ENCODE assay signal across 1 cellular context in the genomic region with DNA sequence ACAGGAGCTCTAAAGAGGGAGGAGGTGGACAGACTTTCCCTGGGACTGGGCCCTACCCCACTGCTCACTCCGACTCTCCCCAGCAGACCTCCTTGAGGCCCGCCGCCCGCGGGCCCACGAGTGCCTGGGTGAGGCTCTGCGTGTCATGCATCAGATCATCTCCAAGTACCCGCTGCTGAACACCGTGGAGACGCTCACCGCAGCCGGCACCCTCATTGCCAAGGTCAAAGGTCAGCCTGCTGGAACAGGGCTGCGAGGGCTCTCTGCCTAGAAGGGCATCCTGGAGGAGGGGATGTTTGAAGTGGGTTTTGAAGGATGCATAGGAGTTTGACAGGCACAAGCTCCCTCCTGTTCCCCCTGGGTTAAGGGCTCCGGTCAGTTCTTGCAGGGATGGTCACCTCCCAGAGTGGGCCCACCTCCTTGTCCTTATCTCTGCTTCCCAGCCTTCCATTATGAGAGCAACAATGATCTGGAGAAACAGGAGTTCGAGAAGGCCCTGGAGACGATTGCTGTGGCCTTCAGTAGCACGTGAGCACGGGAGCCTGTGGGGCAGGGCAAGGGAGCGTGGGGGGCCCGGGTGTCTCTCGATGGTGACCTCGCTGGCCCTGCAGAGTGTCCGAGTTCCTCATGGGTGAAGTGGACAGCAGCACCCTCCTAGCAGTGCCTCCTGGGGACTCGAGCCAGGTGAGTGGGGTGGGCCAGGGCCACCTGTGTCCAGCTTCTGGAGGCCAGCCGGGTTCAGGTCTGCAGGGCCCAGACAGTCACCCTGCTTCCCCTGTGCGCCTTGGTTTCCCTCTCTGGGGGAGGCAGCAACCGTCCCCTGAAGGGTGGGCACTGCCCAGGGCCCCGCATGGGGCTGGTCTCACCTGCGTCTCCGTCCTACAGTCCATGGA.
TF ChIP-seq lines count a peak whose summit lies in the region.

No MANE protein-coding gene starts in this region.

TF ChIP-seq in K562, 482 proteins besides CTCF, POLR2A, EP300 and RAD21 (continued from another document and continues in another):
- TF ChIP-seq, protein P1, sequence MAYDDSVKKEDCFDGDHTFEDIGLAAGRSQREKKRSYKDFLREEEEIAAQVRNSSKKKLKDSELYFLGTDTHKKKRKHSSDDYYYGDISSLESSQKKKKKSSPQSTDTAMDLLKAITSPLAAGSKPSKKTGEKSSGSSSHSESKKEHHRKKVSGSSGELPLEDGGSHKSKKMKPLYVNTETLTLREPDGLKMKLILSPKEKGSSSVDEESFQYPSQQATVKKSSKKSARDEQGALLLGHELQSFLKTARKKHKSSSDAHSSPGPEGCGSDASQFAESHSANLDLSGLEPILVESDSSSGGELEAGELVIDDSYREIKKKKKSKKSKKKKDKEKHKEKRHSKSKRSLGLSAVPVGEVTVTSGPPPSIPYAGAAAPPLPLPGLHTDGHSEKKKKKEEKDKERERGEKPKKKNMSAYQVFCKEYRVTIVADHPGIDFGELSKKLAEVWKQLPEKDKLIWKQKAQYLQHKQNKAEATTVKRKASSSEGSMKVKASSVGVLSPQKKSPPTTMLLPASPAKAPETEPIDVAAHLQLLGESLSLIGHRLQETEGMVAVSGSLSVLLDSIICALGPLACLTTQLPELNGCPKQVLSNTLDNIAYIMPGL (CRISPR knock-in tag; IDR thresholded peaks at IDR 0.05), result no peak
- TF ChIP-seq ZNF175 (CRISPR knock-in tag; IDR thresholded peaks at IDR 0.05; ENCODE audit: low read depth) (no peak), HLTF (IDR thresholded peaks at IDR 0.05) (no peak), MTF1 (CRISPR knock-in tag; IDR thresholded peaks at IDR 0.05; ENCODE audit: borderline replicate concordance) (no peak), ZNF785 (CRISPR knock-in tag; IDR thresholded peaks at IDR 0.05) (no peak), EZH2 (IDR thresholded peaks at IDR 0.05; ENCODE audit: borderline replicate concordance, low read depth, low read length) (no peak), NELFE (IDR thresholded peaks at IDR 0.05; ENCODE audit: insufficient read depth, insufficient read length) (no peak), SNRNP70 (optimal IDR thresholded peaks at IDR 0.05; ENCODE audit: low read depth, low read length) (no peak), PHB2 (IDR thresholded peaks at IDR 0.05; ENCODE audit: low read depth) (no peak), ZNF12 (CRISPR knock-in tag; IDR thresholded peaks at IDR 0.05) (no peak), SP2 (IDR thresholded peaks at IDR 0.05; ENCODE audit: extremely low read depth, low read depth, low read length, poor library complexity, severe bottlenecking) (no peak), ZNF584 (CRISPR knock-in tag; IDR thresholded peaks at IDR 0.05; ENCODE audit: low read depth) (no peak), ARHGAP35 (IDR thresholded peaks at IDR 0.05; ENCODE audit: partially characterized antibody) (no peak), TCF3 (CRISPR knock-in tag; IDR thresholded peaks at IDR 0.05) (peak; percentile 90), ZNF707 (CRISPR knock-in tag; conservative IDR thresholded peaks at IDR 0.05) (no peak), LCOR (CRISPR knock-in tag; IDR thresholded peaks at IDR 0.05) (no peak), BACH1 (tag; IDR thresholded peaks at IDR 0.05) (no peak), RHOXF2B (CRISPR knock-in tag; conservative IDR thresholded peaks at IDR 0.05) (no peak), MTA1 (IDR thresholded peaks at IDR 0.05; ENCODE audit: borderline replicate concordance) (no peak), ZBTB1 (CRISPR knock-in tag; IDR thresholded peaks at IDR 0.05; ENCODE audit: borderline replicate concordance, low read depth) (no peak), ZNF699 (CRISPR knock-in tag; IDR thresholded peaks at IDR 0.05; ENCODE audit: insufficient replicate concordance) (no peak), RBM25 (IDR thresholded peaks at IDR 0.05; ENCODE audit: low read depth, low read length, severe bottlenecking) (no peak), NCOR1 (IDR thresholded peaks at IDR 0.05) (no peak; the same call in none of the 2 replicates), CEBPB (tag; IDR thresholded peaks at IDR 0.05) (no peak), MYC (IDR thresholded peaks at IDR 0.05; ENCODE audit: low read depth, low read length) (no peak), MYC (CRISPR knock-in tag; IDR thresholded peaks at IDR 0.05; ENCODE audit: borderline replicate concordance, low read depth) (no peak), ZNF184 (CRISPR knock-in tag; IDR thresholded peaks at IDR 0.05) (no peak), MYNN (IDR thresholded peaks at IDR 0.05) (no peak; the same call in 1 of the 2 replicates), MYNN (CRISPR knock-in tag; IDR thresholded peaks at IDR 0.05) (no peak), TAL1 (IDR thresholded peaks at IDR 0.05) (peak; percentile 73)
- TF ChIP-seq, protein P2, sequence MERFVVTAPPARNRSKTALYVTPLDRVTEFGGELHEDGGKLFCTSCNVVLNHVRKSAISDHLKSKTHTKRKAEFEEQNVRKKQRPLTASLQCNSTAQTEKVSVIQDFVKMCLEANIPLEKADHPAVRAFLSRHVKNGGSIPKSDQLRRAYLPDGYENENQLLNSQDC (CRISPR knock-in tag; IDR thresholded peaks at IDR 0.05), result no peak
- TF ChIP-seq, protein P3, sequence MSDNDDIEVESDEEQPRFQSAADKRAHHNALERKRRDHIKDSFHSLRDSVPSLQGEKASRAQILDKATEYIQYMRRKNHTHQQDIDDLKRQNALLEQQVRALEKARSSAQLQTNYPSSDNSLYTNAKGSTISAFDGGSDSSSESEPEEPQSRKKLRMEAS (CRISPR knock-in tag; IDR thresholded peaks at IDR 0.05), result peak; percentile 34
- TF ChIP-seq, protein P4, sequence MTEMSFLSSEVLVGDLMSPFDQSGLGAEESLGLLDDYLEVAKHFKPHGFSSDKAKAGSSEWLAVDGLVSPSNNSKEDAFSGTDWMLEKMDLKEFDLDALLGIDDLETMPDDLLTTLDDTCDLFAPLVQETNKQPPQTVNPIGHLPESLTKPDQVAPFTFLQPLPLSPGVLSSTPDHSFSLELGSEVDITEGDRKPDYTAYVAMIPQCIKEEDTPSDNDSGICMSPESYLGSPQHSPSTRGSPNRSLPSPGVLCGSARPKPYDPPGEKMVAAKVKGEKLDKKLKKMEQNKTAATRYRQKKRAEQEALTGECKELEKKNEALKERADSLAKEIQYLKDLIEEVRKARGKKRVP (CRISPR knock-in tag; IDR thresholded peaks at IDR 0.05), result no peak
- TF ChIP-seq, protein P5, sequence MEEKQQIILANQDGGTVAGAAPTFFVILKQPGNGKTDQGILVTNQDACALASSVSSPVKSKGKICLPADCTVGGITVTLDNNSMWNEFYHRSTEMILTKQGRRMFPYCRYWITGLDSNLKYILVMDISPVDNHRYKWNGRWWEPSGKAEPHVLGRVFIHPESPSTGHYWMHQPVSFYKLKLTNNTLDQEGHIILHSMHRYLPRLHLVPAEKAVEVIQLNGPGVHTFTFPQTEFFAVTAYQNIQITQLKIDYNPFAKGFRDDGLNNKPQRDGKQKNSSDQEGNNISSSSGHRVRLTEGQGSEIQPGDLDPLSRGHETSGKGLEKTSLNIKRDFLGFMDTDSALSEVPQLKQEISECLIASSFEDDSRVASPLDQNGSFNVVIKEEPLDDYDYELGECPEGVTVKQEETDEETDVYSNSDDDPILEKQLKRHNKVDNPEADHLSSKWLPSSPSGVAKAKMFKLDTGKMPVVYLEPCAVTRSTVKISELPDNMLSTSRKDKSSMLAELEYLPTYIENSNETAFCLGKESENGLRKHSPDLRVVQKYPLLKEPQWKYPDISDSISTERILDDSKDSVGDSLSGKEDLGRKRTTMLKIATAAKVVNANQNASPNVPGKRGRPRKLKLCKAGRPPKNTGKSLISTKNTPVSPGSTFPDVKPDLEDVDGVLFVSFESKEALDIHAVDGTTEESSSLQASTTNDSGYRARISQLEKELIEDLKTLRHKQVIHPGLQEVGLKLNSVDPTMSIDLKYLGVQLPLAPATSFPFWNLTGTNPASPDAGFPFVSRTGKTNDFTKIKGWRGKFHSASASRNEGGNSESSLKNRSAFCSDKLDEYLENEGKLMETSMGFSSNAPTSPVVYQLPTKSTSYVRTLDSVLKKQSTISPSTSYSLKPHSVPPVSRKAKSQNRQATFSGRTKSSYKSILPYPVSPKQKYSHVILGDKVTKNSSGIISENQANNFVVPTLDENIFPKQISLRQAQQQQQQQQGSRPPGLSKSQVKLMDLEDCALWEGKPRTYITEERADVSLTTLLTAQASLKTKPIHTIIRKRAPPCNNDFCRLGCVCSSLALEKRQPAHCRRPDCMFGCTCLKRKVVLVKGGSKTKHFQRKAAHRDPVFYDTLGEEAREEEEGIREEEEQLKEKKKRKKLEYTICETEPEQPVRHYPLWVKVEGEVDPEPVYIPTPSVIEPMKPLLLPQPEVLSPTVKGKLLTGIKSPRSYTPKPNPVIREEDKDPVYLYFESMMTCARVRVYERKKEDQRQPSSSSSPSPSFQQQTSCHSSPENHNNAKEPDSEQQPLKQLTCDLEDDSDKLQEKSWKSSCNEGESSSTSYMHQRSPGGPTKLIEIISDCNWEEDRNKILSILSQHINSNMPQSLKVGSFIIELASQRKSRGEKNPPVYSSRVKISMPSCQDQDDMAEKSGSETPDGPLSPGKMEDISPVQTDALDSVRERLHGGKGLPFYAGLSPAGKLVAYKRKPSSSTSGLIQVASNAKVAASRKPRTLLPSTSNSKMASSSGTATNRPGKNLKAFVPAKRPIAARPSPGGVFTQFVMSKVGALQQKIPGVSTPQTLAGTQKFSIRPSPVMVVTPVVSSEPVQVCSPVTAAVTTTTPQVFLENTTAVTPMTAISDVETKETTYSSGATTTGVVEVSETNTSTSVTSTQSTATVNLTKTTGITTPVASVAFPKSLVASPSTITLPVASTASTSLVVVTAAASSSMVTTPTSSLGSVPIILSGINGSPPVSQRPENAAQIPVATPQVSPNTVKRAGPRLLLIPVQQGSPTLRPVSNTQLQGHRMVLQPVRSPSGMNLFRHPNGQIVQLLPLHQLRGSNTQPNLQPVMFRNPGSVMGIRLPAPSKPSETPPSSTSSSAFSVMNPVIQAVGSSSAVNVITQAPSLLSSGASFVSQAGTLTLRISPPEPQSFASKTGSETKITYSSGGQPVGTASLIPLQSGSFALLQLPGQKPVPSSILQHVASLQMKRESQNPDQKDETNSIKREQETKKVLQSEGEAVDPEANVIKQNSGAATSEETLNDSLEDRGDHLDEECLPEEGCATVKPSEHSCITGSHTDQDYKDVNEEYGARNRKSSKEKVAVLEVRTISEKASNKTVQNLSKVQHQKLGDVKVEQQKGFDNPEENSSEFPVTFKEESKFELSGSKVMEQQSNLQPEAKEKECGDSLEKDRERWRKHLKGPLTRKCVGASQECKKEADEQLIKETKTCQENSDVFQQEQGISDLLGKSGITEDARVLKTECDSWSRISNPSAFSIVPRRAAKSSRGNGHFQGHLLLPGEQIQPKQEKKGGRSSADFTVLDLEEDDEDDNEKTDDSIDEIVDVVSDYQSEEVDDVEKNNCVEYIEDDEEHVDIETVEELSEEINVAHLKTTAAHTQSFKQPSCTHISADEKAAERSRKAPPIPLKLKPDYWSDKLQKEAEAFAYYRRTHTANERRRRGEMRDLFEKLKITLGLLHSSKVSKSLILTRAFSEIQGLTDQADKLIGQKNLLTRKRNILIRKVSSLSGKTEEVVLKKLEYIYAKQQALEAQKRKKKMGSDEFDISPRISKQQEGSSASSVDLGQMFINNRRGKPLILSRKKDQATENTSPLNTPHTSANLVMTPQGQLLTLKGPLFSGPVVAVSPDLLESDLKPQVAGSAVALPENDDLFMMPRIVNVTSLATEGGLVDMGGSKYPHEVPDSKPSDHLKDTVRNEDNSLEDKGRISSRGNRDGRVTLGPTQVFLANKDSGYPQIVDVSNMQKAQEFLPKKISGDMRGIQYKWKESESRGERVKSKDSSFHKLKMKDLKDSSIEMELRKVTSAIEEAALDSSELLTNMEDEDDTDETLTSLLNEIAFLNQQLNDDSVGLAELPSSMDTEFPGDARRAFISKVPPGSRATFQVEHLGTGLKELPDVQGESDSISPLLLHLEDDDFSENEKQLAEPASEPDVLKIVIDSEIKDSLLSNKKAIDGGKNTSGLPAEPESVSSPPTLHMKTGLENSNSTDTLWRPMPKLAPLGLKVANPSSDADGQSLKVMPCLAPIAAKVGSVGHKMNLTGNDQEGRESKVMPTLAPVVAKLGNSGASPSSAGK (IDR thresholded peaks at IDR 0.05), result no peak
- TF ChIP-seq, protein P6, sequence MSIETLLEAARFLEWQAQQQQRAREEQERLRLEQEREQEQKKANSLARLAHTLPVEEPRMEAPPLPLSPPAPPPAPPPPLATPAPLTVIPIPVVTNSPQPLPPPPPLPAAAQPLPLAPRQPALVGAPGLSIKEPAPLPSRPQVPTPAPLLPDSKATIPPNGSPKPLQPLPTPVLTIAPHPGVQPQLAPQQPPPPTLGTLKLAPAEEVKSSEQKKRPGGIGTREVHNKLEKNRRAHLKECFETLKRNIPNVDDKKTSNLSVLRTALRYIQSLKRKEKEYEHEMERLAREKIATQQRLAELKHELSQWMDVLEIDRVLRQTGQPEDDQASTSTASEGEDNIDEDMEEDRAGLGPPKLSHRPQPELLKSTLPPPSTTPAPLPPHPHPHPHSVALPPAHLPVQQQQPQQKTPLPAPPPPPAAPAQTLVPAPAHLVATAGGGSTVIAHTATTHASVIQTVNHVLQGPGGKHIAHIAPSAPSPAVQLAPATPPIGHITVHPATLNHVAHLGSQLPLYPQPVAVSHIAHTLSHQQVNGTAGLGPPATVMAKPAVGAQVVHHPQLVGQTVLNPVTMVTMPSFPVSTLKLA (conservative IDR thresholded peaks at IDR 0.05), result peak in 1 of 2 experiments; percentile 78; a peak in 2 of 4 replicates
